Comparison of ENCODE assay signal across 1 cellular context in the genomic region with DNA sequence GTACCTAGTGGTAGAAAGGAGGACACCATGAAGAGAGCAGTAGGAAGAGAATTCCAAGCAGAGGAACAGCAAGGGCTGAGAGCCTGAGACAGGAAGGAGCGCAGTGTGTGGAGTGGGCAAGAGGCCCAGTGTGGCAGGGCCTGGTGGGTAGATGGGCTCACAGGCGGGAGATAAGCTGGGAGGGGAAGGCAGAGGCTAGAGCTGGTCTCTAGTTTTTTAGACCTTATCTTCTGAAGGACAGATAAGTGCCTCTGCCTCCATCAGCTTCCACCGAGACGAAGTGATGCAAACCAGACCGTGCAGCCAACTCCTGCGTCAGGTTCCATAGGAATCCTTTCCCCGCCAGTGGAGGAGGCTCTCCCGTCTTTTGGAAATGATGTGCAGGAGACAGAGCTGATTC.
TF ChIP-seq lines count a peak whose summit lies in the region.

No MANE protein-coding gene starts in this region.

TF ChIP-seq in HepG2, 621 proteins besides CTCF, POLR2A, EP300 and RAD21 (continued from another document):
- TF ChIP-seq, protein P1, sequence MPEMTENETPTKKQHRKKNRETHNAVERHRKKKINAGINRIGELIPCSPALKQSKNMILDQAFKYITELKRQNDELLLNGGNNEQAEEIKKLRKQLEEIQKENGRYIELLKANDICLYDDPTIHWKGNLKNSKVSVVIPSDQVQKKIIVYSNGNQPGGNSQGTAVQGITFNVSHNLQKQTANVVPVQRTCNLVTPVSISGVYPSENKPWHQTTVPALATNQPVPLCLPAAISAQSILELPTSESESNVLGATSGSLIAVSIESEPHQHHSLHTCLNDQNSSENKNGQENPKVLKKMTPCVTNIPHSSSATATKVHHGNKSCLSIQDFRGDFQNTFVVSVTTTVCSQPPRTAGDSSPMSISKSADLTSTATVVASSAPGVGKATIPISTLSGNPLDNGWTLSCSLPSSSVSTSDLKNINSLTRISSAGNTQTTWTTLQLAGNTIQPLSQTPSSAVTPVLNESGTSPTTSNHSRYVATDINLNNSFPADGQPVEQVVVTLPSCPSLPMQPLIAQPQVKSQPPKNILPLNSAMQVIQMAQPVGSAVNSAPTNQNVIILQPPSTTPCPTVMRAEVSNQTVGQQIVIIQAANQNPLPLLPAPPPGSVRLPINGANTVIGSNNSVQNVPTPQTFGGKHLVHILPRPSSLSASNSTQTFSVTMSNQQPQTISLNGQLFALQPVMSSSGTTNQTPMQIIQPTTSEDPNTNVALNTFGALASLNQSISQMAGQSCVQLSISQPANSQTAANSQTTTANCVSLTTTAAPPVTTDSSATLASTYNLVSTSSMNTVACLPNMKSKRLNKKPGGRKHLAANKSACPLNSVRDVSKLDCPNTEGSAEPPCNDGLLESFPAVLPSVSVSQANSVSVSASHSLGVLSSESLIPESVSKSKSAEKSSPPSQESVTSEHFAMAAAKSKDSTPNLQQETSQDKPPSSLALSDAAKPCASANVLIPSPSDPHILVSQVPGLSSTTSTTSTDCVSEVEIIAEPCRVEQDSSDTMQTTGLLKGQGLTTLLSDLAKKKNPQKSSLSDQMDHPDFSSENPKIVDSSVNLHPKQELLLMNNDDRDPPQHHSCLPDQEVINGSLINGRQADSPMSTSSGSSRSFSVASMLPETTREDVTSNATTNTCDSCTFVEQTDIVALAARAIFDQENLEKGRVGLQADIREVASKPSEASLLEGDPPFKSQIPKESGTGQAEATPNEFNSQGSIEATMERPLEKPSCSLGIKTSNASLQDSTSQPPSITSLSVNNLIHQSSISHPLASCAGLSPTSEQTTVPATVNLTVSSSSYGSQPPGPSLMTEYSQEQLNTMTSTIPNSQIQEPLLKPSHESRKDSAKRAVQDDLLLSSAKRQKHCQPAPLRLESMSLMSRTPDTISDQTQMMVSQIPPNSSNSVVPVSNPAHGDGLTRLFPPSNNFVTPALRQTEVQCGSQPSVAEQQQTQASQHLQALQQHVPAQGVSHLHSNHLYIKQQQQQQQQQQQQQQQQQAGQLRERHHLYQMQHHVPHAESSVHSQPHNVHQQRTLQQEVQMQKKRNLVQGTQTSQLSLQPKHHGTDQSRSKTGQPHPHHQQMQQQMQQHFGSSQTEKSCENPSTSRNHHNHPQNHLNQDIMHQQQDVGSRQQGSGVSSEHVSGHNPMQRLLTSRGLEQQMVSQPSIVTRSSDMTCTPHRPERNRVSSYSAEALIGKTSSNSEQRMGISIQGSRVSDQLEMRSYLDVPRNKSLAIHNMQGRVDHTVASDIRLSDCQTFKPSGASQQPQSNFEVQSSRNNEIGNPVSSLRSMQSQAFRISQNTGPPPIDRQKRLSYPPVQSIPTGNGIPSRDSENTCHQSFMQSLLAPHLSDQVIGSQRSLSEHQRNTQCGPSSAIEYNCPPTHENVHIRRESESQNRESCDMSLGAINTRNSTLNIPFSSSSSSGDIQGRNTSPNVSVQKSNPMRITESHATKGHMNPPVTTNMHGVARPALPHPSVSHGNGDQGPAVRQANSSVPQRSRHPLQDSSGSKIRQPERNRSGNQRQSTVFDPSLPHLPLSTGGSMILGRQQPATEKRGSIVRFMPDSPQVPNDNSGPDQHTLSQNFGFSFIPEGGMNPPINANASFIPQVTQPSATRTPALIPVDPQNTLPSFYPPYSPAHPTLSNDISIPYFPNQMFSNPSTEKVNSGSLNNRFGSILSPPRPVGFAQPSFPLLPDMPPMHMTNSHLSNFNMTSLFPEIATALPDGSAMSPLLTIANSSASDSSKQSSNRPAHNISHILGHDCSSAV (CRISPR knock-in tag; IDR thresholded peaks at IDR 0.05; ENCODE audit: borderline replicate concordance) = no peak
- TF ChIP-seq ZNF547 (CRISPR knock-in tag; IDR thresholded peaks at IDR 0.05) (no peak), ZNF235 (CRISPR knock-in tag; IDR thresholded peaks at IDR 0.05; ENCODE audit: borderline replicate concordance) (no peak), ZFAT (CRISPR knock-in tag; conservative IDR thresholded peaks at IDR 0.05) (no peak), MAFG (CRISPR knock-in tag; IDR thresholded peaks at IDR 0.05) (no peak), ARID2 (CRISPR knock-in tag; IDR thresholded peaks at IDR 0.05; ENCODE audit: borderline replicate concordance) (no peak), ZNF256 (CRISPR knock-in tag; conservative IDR thresholded peaks at IDR 0.05) (no peak), RAD51 (IDR thresholded peaks at IDR 0.05; ENCODE audit: borderline replicate concordance) (no peak), MBNL3 (CRISPR knock-in tag; conservative IDR thresholded peaks at IDR 0.05) (no peak), SIN3A (IDR thresholded peaks at IDR 0.05; ENCODE audit: borderline replicate concordance, low read depth, low read length) (no peak), DMAP1 (CRISPR knock-in tag; IDR thresholded peaks at IDR 0.05) (no peak)
- TF ChIP-seq, protein P2, sequence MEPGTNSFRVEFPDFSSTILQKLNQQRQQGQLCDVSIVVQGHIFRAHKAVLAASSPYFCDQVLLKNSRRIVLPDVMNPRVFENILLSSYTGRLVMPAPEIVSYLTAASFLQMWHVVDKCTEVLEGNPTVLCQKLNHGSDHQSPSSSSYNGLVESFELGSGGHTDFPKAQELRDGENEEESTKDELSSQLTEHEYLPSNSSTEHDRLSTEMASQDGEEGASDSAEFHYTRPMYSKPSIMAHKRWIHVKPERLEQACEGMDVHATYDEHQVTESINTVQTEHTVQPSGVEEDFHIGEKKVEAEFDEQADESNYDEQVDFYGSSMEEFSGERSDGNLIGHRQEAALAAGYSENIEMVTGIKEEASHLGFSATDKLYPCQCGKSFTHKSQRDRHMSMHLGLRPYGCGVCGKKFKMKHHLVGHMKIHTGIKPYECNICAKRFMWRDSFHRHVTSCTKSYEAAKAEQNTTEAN (CRISPR knock-in tag; conservative IDR thresholded peaks at IDR 0.05) = no peak
- TF ChIP-seq, protein P3, sequence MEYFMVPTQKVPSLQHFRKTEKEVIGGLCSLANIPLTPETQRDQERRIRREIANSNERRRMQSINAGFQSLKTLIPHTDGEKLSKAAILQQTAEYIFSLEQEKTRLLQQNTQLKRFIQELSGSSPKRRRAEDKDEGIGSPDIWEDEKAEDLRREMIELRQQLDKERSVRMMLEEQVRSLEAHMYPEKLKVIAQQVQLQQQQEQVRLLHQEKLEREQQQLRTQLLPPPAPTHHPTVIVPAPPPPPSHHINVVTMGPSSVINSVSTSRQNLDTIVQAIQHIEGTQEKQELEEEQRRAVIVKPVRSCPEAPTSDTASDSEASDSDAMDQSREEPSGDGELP (IDR thresholded peaks at IDR 0.05; ENCODE audit: borderline replicate concordance, low read depth) = no peak
- TF ChIP-seq, protein P4, sequence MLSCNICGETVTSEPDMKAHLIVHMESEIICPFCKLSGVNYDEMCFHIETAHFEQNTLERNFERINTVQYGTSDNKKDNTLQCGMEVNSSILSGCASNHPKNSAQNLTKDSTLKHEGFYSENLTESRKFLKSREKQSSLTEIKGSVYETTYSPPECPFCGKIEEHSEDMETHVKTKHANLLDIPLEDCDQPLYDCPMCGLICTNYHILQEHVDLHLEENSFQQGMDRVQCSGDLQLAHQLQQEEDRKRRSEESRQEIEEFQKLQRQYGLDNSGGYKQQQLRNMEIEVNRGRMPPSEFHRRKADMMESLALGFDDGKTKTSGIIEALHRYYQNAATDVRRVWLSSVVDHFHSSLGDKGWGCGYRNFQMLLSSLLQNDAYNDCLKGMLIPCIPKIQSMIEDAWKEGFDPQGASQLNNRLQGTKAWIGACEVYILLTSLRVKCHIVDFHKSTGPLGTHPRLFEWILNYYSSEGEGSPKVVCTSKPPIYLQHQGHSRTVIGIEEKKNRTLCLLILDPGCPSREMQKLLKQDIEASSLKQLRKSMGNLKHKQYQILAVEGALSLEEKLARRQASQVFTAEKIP (CRISPR knock-in tag; IDR thresholded peaks at IDR 0.05; ENCODE audit: borderline replicate concordance) = no peak
